ENCODE assay signal across 1 cellular context in the genomic region with DNA sequence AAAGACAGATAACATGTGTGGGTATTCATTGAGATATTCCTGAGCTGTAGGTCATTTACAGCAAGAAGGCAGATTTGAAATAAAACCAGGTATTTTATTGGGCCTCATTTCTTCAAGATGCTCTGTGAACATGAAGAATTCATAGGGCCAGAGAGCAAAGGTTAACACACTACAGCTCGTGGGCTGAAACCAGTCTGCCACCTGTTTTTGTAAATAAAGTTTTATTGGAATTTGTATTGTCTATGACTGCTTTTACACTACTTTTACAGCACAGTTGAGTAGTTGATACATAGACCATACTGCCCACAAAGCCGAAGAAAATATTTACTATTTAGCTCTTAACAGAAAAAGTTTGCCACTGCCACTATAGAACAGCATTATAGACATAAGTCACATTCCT.
TF ChIP-seq lines count a peak whose summit lies in the region.

No MANE protein-coding gene starts in this region.

TF ChIP-seq in GM12878, 131 proteins besides CTCF, POLR2A, EP300 and RAD21:
- no peak for TF ChIP-seq EZH2 (IDR thresholded peaks at IDR 0.05; ENCODE audit: borderline replicate concordance, control insufficient read depth, low read depth, low read length)
- TF ChIP-seq, protein P1, sequence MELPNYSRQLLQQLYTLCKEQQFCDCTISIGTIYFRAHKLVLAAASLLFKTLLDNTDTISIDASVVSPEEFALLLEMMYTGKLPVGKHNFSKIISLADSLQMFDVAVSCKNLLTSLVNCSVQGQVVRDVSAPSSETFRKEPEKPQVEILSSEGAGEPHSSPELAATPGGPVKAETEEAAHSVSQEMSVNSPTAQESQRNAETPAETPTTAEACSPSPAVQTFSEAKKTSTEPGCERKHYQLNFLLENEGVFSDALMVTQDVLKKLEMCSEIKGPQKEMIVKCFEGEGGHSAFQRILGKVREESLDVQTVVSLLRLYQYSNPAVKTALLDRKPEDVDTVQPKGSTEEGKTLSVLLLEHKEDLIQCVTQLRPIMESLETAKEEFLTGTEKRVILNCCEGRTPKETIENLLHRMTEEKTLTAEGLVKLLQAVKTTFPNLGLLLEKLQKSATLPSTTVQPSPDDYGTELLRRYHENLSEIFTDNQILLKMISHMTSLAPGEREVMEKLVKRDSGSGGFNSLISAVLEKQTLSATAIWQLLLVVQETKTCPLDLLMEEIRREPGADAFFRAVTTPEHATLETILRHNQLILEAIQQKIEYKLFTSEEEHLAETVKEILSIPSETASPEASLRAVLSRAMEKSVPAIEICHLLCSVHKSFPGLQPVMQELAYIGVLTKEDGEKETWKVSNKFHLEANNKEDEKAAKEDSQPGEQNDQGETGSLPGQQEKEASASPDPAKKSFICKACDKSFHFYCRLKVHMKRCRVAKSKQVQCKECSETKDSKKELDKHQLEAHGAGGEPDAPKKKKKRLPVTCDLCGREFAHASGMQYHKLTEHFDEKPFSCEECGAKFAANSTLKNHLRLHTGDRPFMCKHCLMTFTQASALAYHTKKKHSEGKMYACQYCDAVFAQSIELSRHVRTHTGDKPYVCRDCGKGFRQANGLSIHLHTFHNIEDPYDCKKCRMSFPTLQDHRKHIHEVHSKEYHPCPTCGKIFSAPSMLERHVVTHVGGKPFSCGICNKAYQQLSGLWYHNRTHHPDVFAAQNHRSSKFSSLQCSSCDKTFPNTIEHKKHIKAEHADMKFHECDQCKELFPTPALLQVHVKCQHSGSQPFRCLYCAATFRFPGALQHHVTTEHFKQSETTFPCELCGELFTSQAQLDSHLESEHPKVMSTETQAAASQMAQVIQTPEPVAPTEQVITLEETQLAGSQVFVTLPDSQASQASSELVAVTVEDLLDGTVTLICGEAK (IDR thresholded peaks at IDR 0.05; ENCODE audit: borderline replicate concordance), result peak; percentile 49; the same call in 1 of the 2 replicates
- no peak for TF ChIP-seq POLR2AphosphoS2 (IDR thresholded peaks at IDR 0.05; ENCODE audit: low read depth, low read length)
- no peak for TF ChIP-seq NFIC (IDR thresholded peaks at IDR 0.05; ENCODE audit: low read depth, low read length)
